In the genomic region with DNA sequence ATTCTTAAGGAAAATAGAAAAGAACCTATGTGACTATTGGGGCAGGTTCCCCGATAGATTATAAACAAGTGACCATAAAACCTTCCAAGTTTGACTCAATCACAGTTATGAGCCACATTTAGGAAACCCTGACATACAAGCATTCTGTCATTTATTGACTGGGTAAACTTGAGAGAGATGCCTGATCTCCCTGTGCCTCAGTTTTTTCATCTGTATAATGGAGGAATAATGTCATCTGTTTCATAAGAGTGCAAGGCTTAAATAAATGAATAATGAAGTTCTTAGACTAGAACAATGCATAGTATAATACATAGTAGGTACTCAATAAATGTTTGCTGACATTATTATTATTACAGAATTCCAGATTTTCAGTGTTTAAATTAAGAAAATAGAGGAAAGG, we compare ENCODE assay signal across 8 cellular contexts.
"Had no signal": no experiment of that assay in that cellular context is flagged by ENCODE, and none has a peak within 500 bp of the region (broad histone marks: within the 10 kb centered on the region; RNA-seq: fewer than 3 reads in every experiment).

No MANE protein-coding gene starts in this region.

- FAIRE-seq: H54, HepG2, HTR-8/SVneo had no signal

- DNase-seq: GOT3, H9, HCEC 1CT, Kasumi-1, KG1 had no signal

- ATAC-seq: HepG2 had no signal
